In genomic region chr14:57754558-57754957, GRCh38 we compare ENCODE assay signal across 18 cellular contexts.
"Had no signal": no experiment of that assay in that cellular context is flagged by ENCODE, and none has a peak within 500 bp of the region (broad histone marks: within the 10 kb centered on the region; RNA-seq: fewer than 3 reads in every experiment).

No MANE protein-coding gene starts in this region.

- H3K27me3 Mint-ChIP-seq: natural killer cell treated with Interleukin-12 subunit alpha and Interleukin-12 subunit beta and Interleukin-15 and Interleukin-18, amount 100 ng/mL, for 72 hours; stimulated activated naive B cell treated with anti-CD40 and anti-IgM and Interleukin-4, amounts not matched to agents 10 μg/mL and 1 μg/mL and 100 μg/mL, for 72 hours had no signal

- H3K27ac ChIP-seq: epithelial cell of prostate, esophagus muscularis mucosa, gastrocnemius medialis, heart right ventricle, right atrium auricular region, sigmoid colon, skin epidermis, stomach, thoracic aorta, transverse colon had no signal

- H3K4me1 ChIP-seq: esophagus muscularis mucosa, gastrocnemius medialis, heart right ventricle, right atrium auricular region, sigmoid colon, stomach, transverse colon had no signal

- H3K36me3 Mint-ChIP-seq: natural killer cell treated with Interleukin-12 subunit alpha and Interleukin-12 subunit beta and Interleukin-15 and Interleukin-18, amount 100 ng/mL, for 72 hours; stimulated activated naive B cell treated with anti-CD40 and anti-IgM and Interleukin-4, amounts not matched to agents 10 μg/mL and 1 μg/mL and 100 μg/mL, for 72 hours had no signal

- H3K36me3 ChIP-seq: esophagus muscularis mucosa, gastrocnemius medialis, heart right ventricle, right atrium auricular region, sigmoid colon, stomach, thoracic aorta, transverse colon had no signal

- H3K27ac Mint-ChIP-seq: natural killer cell treated with Interleukin-12 subunit alpha and Interleukin-12 subunit beta and Interleukin-15 and Interleukin-18, amount 100 ng/mL, for 72 hours; stimulated activated naive B cell treated with anti-CD40 and anti-IgM and Interleukin-4, amounts not matched to agents 10 μg/mL and 1 μg/mL and 100 μg/mL, for 72 hours had no signal

- H3K27me3 ChIP-seq: esophagus muscularis mucosa, gastrocnemius medialis, heart right ventricle, right atrium auricular region, sigmoid colon, stomach, transverse colon had no signal

- H3K4me3 ChIP-seq: esophagus muscularis mucosa, gastrocnemius medialis, heart right ventricle, right atrium auricular region, sigmoid colon, skin epidermis, stomach, thoracic aorta, transverse colon had no signal

- H3K9me3 ChIP-seq: esophagus muscularis mucosa, gastrocnemius medialis, right atrium auricular region, sigmoid colon, stomach, thoracic aorta, transverse colon had no signal

- H3K9me3 Mint-ChIP-seq: natural killer cell treated with Interleukin-12 subunit alpha and Interleukin-12 subunit beta and Interleukin-15 and Interleukin-18, amount 100 ng/mL, for 72 hours had no signal

- H3K4me3 Mint-ChIP-seq: natural killer cell treated with Interleukin-12 subunit alpha and Interleukin-12 subunit beta and Interleukin-15 and Interleukin-18, amount 100 ng/mL, for 72 hours; stimulated activated naive B cell treated with anti-CD40 and anti-IgM and Interleukin-4, amounts not matched to agents 10 μg/mL and 1 μg/mL and 100 μg/mL, for 72 hours had no signal

- DNase-seq: effector memory CD4-positive, alpha-beta T cell; gastrocnemius medialis; heart right ventricle; hypothalamus; islet precursor cell; mammary epithelial cell; sigmoid colon; stimulated activated CD4-positive, alpha-beta T cell treated with anti-CD3 and anti-CD28 coated beads, Interleukin-2, amount 100 ng/mL, for 24 hours; stimulated activated CD4-positive, alpha-beta T cell treated with anti-CD3 and anti-CD28 coated beads, Interleukin-4, amount 100 ng/mL, for 4 hours; stimulated activated naive B cell treated with anti-CD40 and anti-IgM and Interleukin-4, amounts not matched to agents 10 μg/mL and 1 μg/mL and 100 μg/mL, for 72 hours; stomach; transverse colon had no signal

- H3K4me1 Mint-ChIP-seq: stimulated activated naive B cell treated with anti-CD40 and anti-IgM and Interleukin-4, amounts not matched to agents 10 μg/mL and 1 μg/mL and 100 μg/mL, for 72 hours had no signal
